Comparison of ENCODE assay signal across 8 cellular contexts in genomic region chr5:177403826-177404640, GRCh38. TPM values are rescaled to one million over a fixed set of nuclear protein-coding genes. Genes with fewer than 3 reads are reported as not detected.
DNase-seq lines count a peak whose midpoint lies in the region; ATAC-seq and TF ChIP-seq lines count a peak whose summit lies in the region.

No MANE protein-coding gene starts in this region.

- intact Hi-C loops in lower lobe of right lung (cut with DNase I) = loop anchor here (10.0 kb wide), 1 partner anchor 51 kb away; no protein-coding TSS in a partner anchor

- ATAC-seq in GM18909 (IDR thresholded peaks at IDR 0.05; ENCODE audit: poor library complexity, unreplicated experiment) (peak; percentile 76), HG03108 (IDR thresholded peaks at IDR 0.05; ENCODE audit: unreplicated experiment) (peak; percentile 59), lower lobe of right lung (peak; percentile 94)

- H3K36me3 ChIP-seq in duodenal mucosa (ENCODE audit: control insufficient read depth in 1 of 2, insufficient read depth in 2 of 2, low read length in 2 of 2) (no peaks in the 10 kb centered on the region), lower lobe of right lung (no peaks in the 10 kb centered on the region)

- H3K4me3 ChIP-seq in duodenal mucosa (ENCODE audit: low read depth in 1 of 2, low read length in 2 of 2) = peak overlapping the region; percentile 53 to 84
- peak overlapping the region; percentile 70 for H3K4me3 ChIP-seq in lower lobe of right lung

- H3K9me3 ChIP-seq in duodenal mucosa (ENCODE audit: control insufficient read depth in 1 of 2, low read length in 2 of 2) (no peaks in the 10 kb centered on the region), lower lobe of right lung (no peaks in the 10 kb centered on the region)

- H3K27me3 ChIP-seq in duodenal mucosa (ENCODE audit: control insufficient read depth in 1 of 2, insufficient read depth in 2 of 2, low read length in 2 of 2) (peaks cover 6 to 14% of the 10 kb centered on the region in 2 donors), lower lobe of right lung (ENCODE audit: low read depth) (peaks cover 50% of the 10 kb centered on the region)

- TF ChIP-seq CTCF in lower lobe of right lung (IDR thresholded peaks at IDR 0.05) = peak; percentile 83

- H3K27ac ChIP-seq in duodenal mucosa (ENCODE audit: low read depth, low read length) = no peak overlapping the region
- no peak overlapping the region for H3K27ac ChIP-seq in lower lobe of right lung

- H3K9ac ChIP-seq in duodenal mucosa (ENCODE audit: low read depth in 1 of 2, low read length in 2 of 2) = peak overlapping the region; percentile 69 to 91

- H3K4me1 ChIP-seq in duodenal mucosa (ENCODE audit: control insufficient read depth in 1 of 2, insufficient read depth in 2 of 2, low read length in 2 of 2) (peaks cover 38 to 40% of the 10 kb centered on the region in 2 donors), lower lobe of right lung (peaks cover 49% of the 10 kb centered on the region)

- DNase-seq in Ammon's horn (ENCODE audit: low spot score) = peak; percentile 81
- peak; percentile 45 to 79 for DNase-seq in NCI-H524 (lab: John Stamatoyannopoulos, UW)
- DNase-seq in activated CD4-positive, alpha-beta T cell treated with anti-CD3 and anti-CD28 coated beads, Interleukin-2, amount 50 U/mL, for 1 hour = peak; percentile 84
- peak; percentile 94 for DNase-seq in lower lobe of right lung
- DNase-seq in stimulated activated CD4-positive, alpha-beta T cell treated with anti-CD3 and anti-CD28 coated beads, TNF-alpha, amount 100 ng/mL, for 1 hour (ENCODE audit: low read depth in 3 of 3, low spot score in 1 of 3) = peak; percentile 70 to 76 (median 75)

RNA-seq across cellular contexts. Expression of gene PFN3, which starts 3.6 kb away (rescaled TPM):
- not detected for total RNA-seq in lower lobe of right lung

RNA-seq across cellular contexts. Expression of gene F12, which starts 5.3 kb away (rescaled TPM):
- 0.80 TPM for total RNA-seq in lower lobe of right lung

RNA-seq across cellular contexts. Expression of gene SLC34A1, which starts 19.8 kb away (rescaled TPM):
- not detected for total RNA-seq in lower lobe of right lung

RNA-seq across cellular contexts. Expression of gene GRK6, which starts 22.4 kb away (rescaled TPM):
- total RNA-seq in lower lobe of right lung = 59.4 TPM

RNA-seq across cellular contexts. Expression of gene PRR7, which starts 42.6 kb away (rescaled TPM):
- total RNA-seq in lower lobe of right lung = 1.7 TPM
